24 cellular contexts compared by ENCODE assay signal in the genomic region with DNA sequence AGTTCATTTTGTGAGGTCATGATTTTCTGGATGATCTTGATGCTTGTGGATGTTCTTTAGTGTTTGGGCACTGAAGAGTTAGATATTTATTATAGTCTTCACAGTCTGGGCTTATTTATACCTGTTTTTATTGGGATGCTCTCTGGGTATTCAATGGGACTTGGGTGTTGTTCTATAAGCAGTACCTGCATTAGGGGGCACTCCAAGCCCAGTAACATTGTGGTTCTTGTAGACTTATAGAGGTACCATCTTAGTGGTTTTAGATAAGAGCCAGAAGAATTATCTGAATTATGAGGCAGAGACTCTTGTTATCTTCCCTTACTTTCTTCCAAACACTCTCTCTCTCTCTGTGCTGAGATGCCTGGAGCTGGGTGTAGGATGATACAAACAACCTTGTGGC.
"Had no signal": no experiment of that assay in that cellular context is flagged by ENCODE, and none has a peak within 500 bp of the region (broad histone marks: within the 10 kb centered on the region; RNA-seq: fewer than 3 reads in every experiment).

No MANE protein-coding gene starts in this region.

- DNase-seq: activated CD4-positive, alpha-beta T cell treated with anti-CD3 and anti-CD28 coated beads, Interleukin-2, amount 10 ng/mL, durations not matched to agents 7 days and 5 days; activated CD4-positive, CD25-positive, alpha-beta regulatory T cell treated with anti-CD3 and anti-CD28 coated beads, Interleukin-2, amount 50 U/mL, for 72 hours; activated CD8-positive, alpha-beta T cell treated with anti-CD3 and anti-CD28 coated beads, Interleukin-2, amount 10 ng/mL, durations not matched to agents 7 days and 5 days; activated T-cell treated with anti-CD3 and anti-CD28 coated beads, Interleukin-2, amount 50 U/mL, for 1 hour; adrenal gland; brain microvascular endothelial cell; caudate nucleus; effector CD4-positive, alpha-beta T cell; gastrocnemius medialis; hippocampal formation; left ventricle myocardium superior; mammary epithelial cell; pancreas; psoas muscle; stimulated activated CD4-positive, alpha-beta T cell treated with anti-CD3 and anti-CD28 coated beads, Interleukin-4, amount 100 ng/mL, for 4 hours; stimulated activated naive CD8-positive, alpha-beta T cell treated with anti-CD3 and anti-CD28 coated beads, Interleukin-15, Interleukin-2, amounts not matched to agents 100 U/mL and 50 U/mL, for 24 hours; upper lobe of left lung had no signal

- H3K4me3 ChIP-seq: adrenal gland, ascending aorta, esophagus muscularis mucosa, gastrocnemius medialis, pancreas, psoas muscle, right atrium auricular region, upper lobe of left lung had no signal

- H3K36me3 ChIP-seq: adrenal gland, ascending aorta, brain microvascular endothelial cell, esophagus muscularis mucosa, gastrocnemius medialis, neutrophil, pancreas, right atrium auricular region, upper lobe of left lung had no signal

- ATAC-seq: activated CD8-positive, alpha-beta T cell treated with anti-CD3 and anti-CD28 coated beads, Interleukin-2, amount 10 ng/mL, durations not matched to agents 7 days and 5 days; activated naive CD4-positive, alpha-beta T cell treated with anti-CD3 and anti-CD28 coated beads, Interleukin-2, amount 50 U/mL, for 72 hours; gastrocnemius medialis; left ventricle myocardium superior; natural killer cell treated with Interleukin-12 subunit alpha and Interleukin-12 subunit beta and Interleukin-15 and Interleukin-18, amount 100 ng/mL, for 72 hours; pancreas; psoas muscle; stimulated activated naive CD8-positive, alpha-beta T cell treated with anti-CD3 and anti-CD28 coated beads, Interleukin-15, Interleukin-2, amounts not matched to agents 100 U/mL and 50 U/mL, for 24 hours had no signal

- H3K9me3 ChIP-seq: adrenal gland, ascending aorta, esophagus muscularis mucosa, gastrocnemius medialis, neutrophil, pancreas, psoas muscle, right atrium auricular region, upper lobe of left lung had no signal

- H3K27ac ChIP-seq: adrenal gland, ascending aorta, brain microvascular endothelial cell, esophagus muscularis mucosa, gastrocnemius medialis, neutrophil, pancreas, psoas muscle, right atrium auricular region, upper lobe of left lung, VCaP had no signal

- H3K4me1 ChIP-seq: adrenal gland, ascending aorta, gastrocnemius medialis, pancreas, psoas muscle, right atrium auricular region, upper lobe of left lung had no signal

- H3K27me3 ChIP-seq: adrenal gland, ascending aorta, brain microvascular endothelial cell, esophagus muscularis mucosa, gastrocnemius medialis, neutrophil, pancreas, right atrium auricular region, upper lobe of left lung had no signal
